8 cellular contexts compared by ENCODE assay signal in genomic region chr13:72727417-72728289, GRCh38. TPM values are rescaled to one million over a fixed set of nuclear protein-coding genes. Genes with fewer than 3 reads are reported as not detected.
DNase-seq lines count a peak whose midpoint lies in the region; ATAC-seq, FAIRE-seq and TF ChIP-seq lines count a peak whose summit lies in the region.

Gene BORA (plus strand): TSS chr13:72727923. CDS start chr13:72728941, 1,018 bp downstream.
Gene MZT1 (minus strand): TSS chr13:72727629. CDS start chr13:72727602, 27 bp downstream.

- H3K4me3 Mint-ChIP-seq in CD4-positive, alpha-beta memory T cell: peak within 1 kb of the TSS; percentile 94 to 98 (median 96)

- 0% methylated on average over 25 of the region's 71 CpGs for WGBS in HepG2 (ENCODE audit: low lambda C conversion rate)

- no peak for TF ChIP-seq EP300 in HepG2 (IDR thresholded peaks at IDR 0.05; ENCODE audit: low read depth in 2 of 2, low read length in 2 of 2)
- TF ChIP-seq EP300 in HepG2 (CRISPR knock-in tag; IDR thresholded peaks at IDR 0.05; ENCODE audit: borderline replicate concordance): no peak

- CTCF ChIA-PET in CD4-positive, alpha-beta memory T cell (lab: Charles Lee; ENCODE audit: partially characterized antibody): no interaction called here
- CTCF ChIA-PET in HepG2 (lab: Yijun Ruan, JAX; ENCODE audit: low intra/inter-chr PET ratio, low total read pairs): no interaction called here

- POLR2A ChIA-PET in CD4-positive, alpha-beta memory T cell (lab: Charles Lee; ENCODE audit: partially characterized antibody): interaction anchor here (0.9 to 2.2 kb wide), 2 partner anchors 10 to 54 kb away, joined by 3 to 7 read pairs; partner anchors contain the start of genes DIS3 and PIBF1
- POLR2A ChIA-PET in HepG2 (lab: Yijun Ruan, JAX): no interaction called here

- H3K4me1 ChIP-seq in CD4-positive, alpha-beta memory T cell (ENCODE audit: insufficient read depth, low read length): peaks cover 32% of the 10 kb centered on the region
- H3K4me1 ChIP-seq in HepG2 (ENCODE audit: insufficient read depth, low read length): peaks cover 39% of the 10 kb centered on the region

- peak within 1 kb of the TSS; percentile 64 for H3K27ac ChIP-seq in CD4-positive, alpha-beta memory T cell (ENCODE audit: low read depth, low read length)
- H3K27ac ChIP-seq in HepG2 (ENCODE audit: extremely low read length, insufficient read depth, low read length): peak within 1 kb of the TSS; percentile 83

- peak within 1 kb of the TSS; percentile 45 for H2AFZ ChIP-seq in HepG2 (ENCODE audit: low read length)

- H3K9ac ChIP-seq in HepG2 (ENCODE audit: insufficient read depth, low read depth, low read length): peak within 1 kb of the TSS; percentile 89

- peak; percentile 69 to 78 for TF ChIP-seq POLR2A in HepG2 (IDR thresholded peaks at IDR 0.05; ENCODE audit: insufficient read depth in 1 of 2, low read depth in 2 of 2, low read length in 2 of 2)

- peak within 1 kb of the TSS; percentile 96 for H3K4me2 ChIP-seq in HepG2 (ENCODE audit: low read depth, low read length)

- peak within 1 kb of the TSS; percentile 82 to 99 for H3K4me3 ChIP-seq in CD4-positive, alpha-beta memory T cell (ENCODE audit: low read length in 2 of 2)
- peak within 1 kb of the TSS; percentile 80 to 94 (median 89) for H3K4me3 ChIP-seq in HepG2 (replicated peaks in 1 of 3; ENCODE audit: insufficient read depth in 1 of 3, low read depth in 2 of 3, low read length in 3 of 3)

- DNase-seq in CD4-positive, alpha-beta memory T cell: peak; percentile 93 to 96 (median 95)
- DNase-seq in HK-2 (ENCODE audit: unreplicated experiment) (peak; percentile 94), NCI-H82 treated with DMSO at 0.1 percent for 48 hours (lab: John Stamatoyannopoulos, UW; ENCODE audit: unreplicated experiment) (peak; percentile 94), dermis microvascular lymphatic vessel endothelial cell (ENCODE audit: low read depth in 2 of 2) (peak; percentile 95 to 99), HepG2 (ENCODE audit: low spot score) (peak; percentile 94)
- DNase-seq in activated CD4-positive, alpha-beta T cell treated with anti-CD3 and anti-CD28 coated beads, Interleukin-2, amount 50 U/mL, for 48 hours: peak; percentile 94 to 96
- peak; percentile 88 to 91 for DNase-seq in stimulated activated CD4-positive, alpha-beta T cell treated with anti-CD3 and anti-CD28 coated beads, Interleukin-2, amount 100 ng/mL, for 48 hours

- H3K4me1 Mint-ChIP-seq in CD4-positive, alpha-beta memory T cell: peaks cover 29 to 60% (median 45%) of the 10 kb centered on the region in 4 donors

- BruUV-seq in HepG2 (replicated peaks; lab: Mats Ljungman, UMichigan): no TSS peak

- peaks cover 8 to 23% of the 10 kb centered on the region in 2 donors for H3K36me3 Mint-ChIP-seq in CD4-positive, alpha-beta memory T cell

- no peak for TF ChIP-seq CTCF in HepG2 (CRISPR knock-in tag; IDR thresholded peaks at IDR 0.05)

- H3K27me3 Mint-ChIP-seq in CD4-positive, alpha-beta memory T cell: peaks cover 0 to 2% of the 10 kb centered on the region in 2 donors

- intact Hi-C loops in CD4-positive, alpha-beta memory T cell (cut with micrococcal nuclease): loop anchor here (1.0 to 10.0 kb wide), 4 partner anchors 55 to 1435 kb away; partner anchors contain the start of genes KLF12 and PIBF1
- intact Hi-C loops in HepG2 (cut with micrococcal nuclease; ENCODE audit: unreplicated experiment): loop anchor here (2.0 kb wide), 1 partner anchor 53 kb away; the partner anchor contains the start of gene DIS3

- ATAC-seq in GM19455 (IDR thresholded peaks at IDR 0.05; ENCODE audit: unreplicated experiment): peak; percentile 96
- peak; percentile 98 for ATAC-seq in HepG2

- no peaks in the 10 kb centered on the region for H3K27me3 ChIP-seq in CD4-positive, alpha-beta memory T cell (ENCODE audit: insufficient read depth, low read length)
- H3K27me3 ChIP-seq in HepG2 (ENCODE audit: control insufficient read depth in 1 of 2, insufficient read depth in 2 of 2, low read length in 2 of 2): no peaks in the 10 kb centered on the region; a peak in 1 of 5 replicates

- H3K79me2 ChIP-seq in HepG2 (ENCODE audit: insufficient read depth, low read length): peaks cover 65% of the 10 kb centered on the region

- FAIRE-seq in HepG2 (lab: Jason Lieb, UNC): peak; percentile 63

- TF ChIP-seq RAD21 in HepG2 (CRISPR knock-in tag; IDR thresholded peaks at IDR 0.05): no peak

- no peaks in the 10 kb centered on the region for H3K36me3 ChIP-seq in CD4-positive, alpha-beta memory T cell (ENCODE audit: insufficient read depth, low read length)
- peaks cover 0 to 4% of the 10 kb centered on the region in 2 experiments; a peak in 2 of 5 replicates for H3K36me3 ChIP-seq in HepG2 (replicated peaks in 1 of 2; ENCODE audit: control insufficient read depth in 1 of 2, insufficient read depth in 2 of 2, low read length in 2 of 2)

- peaks cover 0 to 2% (median 0%) of the 10 kb centered on the region in 8 donors for H3K9me3 Mint-ChIP-seq in CD4-positive, alpha-beta memory T cell

- in situ Hi-C loops in HepG2 (cut with HindIII; ENCODE audit: extremely low pct_ligation_motif_present, low pct_unique_long_range_greater_than_20kb): no loop called here

- H4K20me1 ChIP-seq in HepG2 (ENCODE audit: insufficient read depth, low read length): 0 out of 2 replicates have a peak, but pooled peaks cover 2% of the 10 kb centered on the region

- peak within 1 kb of the TSS; percentile 87 to 97 (median 94) for H3K27ac Mint-ChIP-seq in CD4-positive, alpha-beta memory T cell

- no peaks in the 10 kb centered on the region for H3K9me3 ChIP-seq in CD4-positive, alpha-beta memory T cell (ENCODE audit: control insufficient read depth in 1 of 2, low read length in 2 of 2)
- H3K9me3 ChIP-seq in HepG2 (ENCODE audit: low read length): no peaks in the 10 kb centered on the region

TF ChIP-seq in HepG2, 621 proteins besides CTCF, POLR2A, EP300 and RAD21 (continues in another document):
- no peak for TF ChIP-seq ATF7 (IDR thresholded peaks at IDR 0.05)
- TF ChIP-seq ATF7 (CRISPR knock-in tag; IDR thresholded peaks at IDR 0.05): no peak
- TF ChIP-seq ZNF501 (CRISPR knock-in tag; IDR thresholded peaks at IDR 0.05): peak; percentile 74
- TF ChIP-seq NFE2 (CRISPR knock-in tag; IDR thresholded peaks at IDR 0.05): no peak
- no peak for TF ChIP-seq KDM6A (CRISPR knock-in tag; IDR thresholded peaks at IDR 0.05; ENCODE audit: low read depth)

RNA-seq across cellular contexts. Expression of gene BORA, which starts in this region (rescaled TPM):
- total RNA-seq in CD4-positive, alpha-beta memory T cell: 1 to 10 TPM; 6.1 to 7.2 TPM
- polyA plus RNA-seq in CD4-positive, alpha-beta memory T cell: 10 to 100 TPM in 1 of 2 donors, 1 to 10 TPM in 1; 6.1 to 10.5 TPM
- total RNA-seq in dermis microvascular lymphatic vessel endothelial cell: 3.0 and 6.2 TPM in 2 replicates
- 17.4 and 29.3 TPM in 2 replicates for total RNA-seq in HepG2 (2016; rRNA removed; fragmentation: Illumina TruSeq; extraction: Trizol)
- total RNA-seq in HepG2 (2016; cell fraction: cytosol; rRNA removed; fragmentation: Illumina TruSeq; extraction: Trizol; ENCODE audit: low read depth): 5.3 and 7.4 TPM in 2 replicates
- 17.6 and 30.2 TPM in 2 replicates for total RNA-seq in HepG2 (2016; cell fraction: insoluble cytoplasmic fraction; rRNA removed; fragmentation: Illumina TruSeq; extraction: Trizol)
- 12.0 and 14.7 TPM in 2 replicates for total RNA-seq in HepG2 (2016; cell fraction: membrane; rRNA removed; fragmentation: Illumina TruSeq; extraction: Trizol)
- 13.9 and 17.1 TPM in 2 replicates for total RNA-seq in HepG2 (2016; cell fraction: nucleus; rRNA removed; fragmentation: Illumina TruSeq; extraction: Trizol)
- 3.1 and 4.0 TPM in 2 replicates for polyA plus RNA-seq in HepG2 (2011; rRNA removed)
- polyA plus RNA-seq in HepG2 (2011; cell fraction: cytosol; rRNA removed): 1.3 and 2.0 TPM in 2 replicates
- polyA plus RNA-seq in HepG2 (2011; cell fraction: nucleus; rRNA removed): 3.1 and 3.5 TPM in 2 replicates
- polyA plus RNA-seq in HepG2 (2012): 2.4 and 4.8 TPM in 2 replicates
- 2.7 and 3.6 TPM in 2 replicates for polyA plus RNA-seq in HepG2 (2016; cell fraction: cytosol; fragmentation: Illumina TruSeq; extraction: Trizol; ENCODE audit: low read depth)
- polyA plus RNA-seq in HepG2 (2016; cell fraction: insoluble cytoplasmic fraction; fragmentation: Illumina TruSeq; extraction: Trizol; ENCODE audit: low read depth): 21.7 and 22.3 TPM in 2 replicates
- polyA plus RNA-seq in HepG2 (2016; cell fraction: membrane; fragmentation: Illumina TruSeq; extraction: Trizol; ENCODE audit: low read depth): 5.5 and 6.2 TPM in 2 replicates
- 13.7 and 17.4 TPM in 2 replicates for polyA plus RNA-seq in HepG2 (2016; cell fraction: nucleus; fragmentation: Illumina TruSeq; extraction: Trizol; ENCODE audit: insufficient read depth, low read depth)
- 2.1 and 4.9 TPM in 2 replicates for polyA minus RNA-seq in HepG2 (2011; rRNA and poly(A)+ RNA removed; ENCODE audit: low replicate concordance)
- polyA minus RNA-seq in HepG2 (2011; cell fraction: cytosol; rRNA and poly(A)+ RNA removed): 2.1 and 3.2 TPM in 2 replicates
- 6.7 and 6.8 TPM in 2 replicates for polyA minus RNA-seq in HepG2 (2011; cell fraction: nucleus; rRNA and poly(A)+ RNA removed)

RNA-seq across cellular contexts. Expression of gene MZT1, which starts in this region (rescaled TPM):
- total RNA-seq in CD4-positive, alpha-beta memory T cell: 1 to 10 TPM; 6.3 to 7.9 TPM
- polyA plus RNA-seq in CD4-positive, alpha-beta memory T cell: 1 to 10 TPM; 6.2 to 9.3 TPM
- total RNA-seq in dermis microvascular lymphatic vessel endothelial cell (9.4 and 12.7 TPM in 2 replicates), HepG2 (2016; rRNA removed; fragmentation: Illumina TruSeq; extraction: Trizol) (17.2 and 28.2 TPM in 2 replicates)
- 9.3 and 9.6 TPM in 2 replicates for total RNA-seq in HepG2 (2016; cell fraction: cytosol; rRNA removed; fragmentation: Illumina TruSeq; extraction: Trizol; ENCODE audit: low read depth)
- total RNA-seq in HepG2 (2016; cell fraction: insoluble cytoplasmic fraction; rRNA removed; fragmentation: Illumina TruSeq; extraction: Trizol): 19.2 and 26.4 TPM in 2 replicates
- 23.5 and 27.2 TPM in 2 replicates for total RNA-seq in HepG2 (2016; cell fraction: membrane; rRNA removed; fragmentation: Illumina TruSeq; extraction: Trizol)
- 7.4 and 7.7 TPM in 2 replicates for total RNA-seq in HepG2 (2016; cell fraction: nucleus; rRNA removed; fragmentation: Illumina TruSeq; extraction: Trizol)
- polyA plus RNA-seq in HepG2 (2011; rRNA removed): 5.6 and 11.7 TPM in 2 replicates
- polyA plus RNA-seq in HepG2 (2011; cell fraction: cytosol; rRNA removed): 4.3 and 5.0 TPM in 2 replicates
- polyA plus RNA-seq in HepG2 (2011; cell fraction: nucleus; rRNA removed): 0.58 and 1.0 TPM in 2 replicates
- polyA plus RNA-seq in HepG2 (2012): 11.4 and 18.5 TPM in 2 replicates
- 12.5 and 16.0 TPM in 2 replicates for polyA plus RNA-seq in HepG2 (2016; cell fraction: cytosol; fragmentation: Illumina TruSeq; extraction: Trizol; ENCODE audit: low read depth)
- polyA plus RNA-seq in HepG2 (2016; cell fraction: insoluble cytoplasmic fraction; fragmentation: Illumina TruSeq; extraction: Trizol; ENCODE audit: low read depth): 39.1 and 43.4 TPM in 2 replicates
- 29.9 and 32.0 TPM in 2 replicates for polyA plus RNA-seq in HepG2 (2016; cell fraction: membrane; fragmentation: Illumina TruSeq; extraction: Trizol; ENCODE audit: low read depth)
- polyA plus RNA-seq in HepG2 (2016; cell fraction: nucleus; fragmentation: Illumina TruSeq; extraction: Trizol; ENCODE audit: insufficient read depth, low read depth): 14.6 and 18.0 TPM in 2 replicates
- polyA minus RNA-seq in HepG2 (2011; rRNA and poly(A)+ RNA removed; ENCODE audit: low replicate concordance): 1.5 and 1.9 TPM in 2 replicates
- 3.5 and 5.9 TPM in 2 replicates for polyA minus RNA-seq in HepG2 (2011; cell fraction: cytosol; rRNA and poly(A)+ RNA removed)
- 2.1 and 3.3 TPM in 2 replicates for polyA minus RNA-seq in HepG2 (2011; cell fraction: nucleus; rRNA and poly(A)+ RNA removed)

Comparison
In these comparisons a context has a peak if more than half of its experiments do, and no peak if none do; other contexts are left out.
1. Peak in every context shown above with its lines: DNase-seq, ATAC-seq, H3K4me3 ChIP-seq and H3K27ac ChIP-seq.